In the genomic region with DNA sequence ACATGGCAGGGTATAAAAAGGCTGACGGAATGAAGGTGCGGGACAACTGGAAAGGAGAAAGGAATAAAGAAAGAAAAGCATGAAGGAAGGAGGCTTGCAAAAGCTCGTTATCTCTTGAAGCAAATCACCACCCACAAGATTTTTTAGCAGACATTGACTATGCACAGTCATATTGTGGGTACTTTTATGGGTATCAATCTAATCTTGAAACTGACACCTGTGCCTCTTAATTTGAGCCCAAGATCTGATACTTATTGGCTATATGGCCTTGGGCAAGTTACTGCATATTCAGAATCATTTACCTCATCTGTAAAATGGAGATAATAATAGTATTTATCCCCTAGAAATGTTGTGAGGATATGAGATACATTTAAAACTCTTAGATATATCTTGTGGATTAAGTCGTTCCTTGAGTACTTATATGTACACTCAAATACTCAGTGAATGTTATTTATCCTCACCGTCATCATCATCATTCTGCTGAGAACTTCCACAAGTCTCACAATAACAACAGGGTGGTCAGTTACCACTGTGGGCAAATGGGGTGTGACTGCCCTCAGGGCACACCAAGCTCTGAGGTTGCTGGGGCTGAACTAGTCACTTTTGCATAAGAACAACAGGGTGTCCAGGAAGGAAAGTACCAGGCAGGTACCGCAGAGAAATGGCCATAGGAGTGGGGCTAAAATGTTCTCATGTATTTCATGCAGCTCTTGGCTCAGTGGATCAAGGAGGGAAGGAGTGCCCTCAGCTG, we compare ENCODE assay signal across 2 cellular contexts.
A peak's percentile ranks its signal among the peaks of the same experiment; 100 is the strongest.
TF ChIP-seq lines count a peak whose summit lies in the region.

No MANE protein-coding gene starts in this region.

TF ChIP-seq in GM12878, 131 proteins besides CTCF, POLR2A, EP300 and RAD21:
- no peak for TF ChIP-seq ZNF687 (IDR thresholded peaks at IDR 0.05)
- TF ChIP-seq JUNB (IDR thresholded peaks at IDR 0.05) = peak; percentile 53

TF ChIP-seq in HepG2, 621 proteins besides CTCF, POLR2A, EP300 and RAD21:
- no peak for TF ChIP-seq TEAD2 (CRISPR knock-in tag; IDR thresholded peaks at IDR 0.05)
- no peak for TF ChIP-seq ZBTB33 (CRISPR knock-in tag; IDR thresholded peaks at IDR 0.05)
- TF ChIP-seq SP140L (CRISPR knock-in tag; IDR thresholded peaks at IDR 0.05; ENCODE audit: borderline replicate concordance) = no peak
- no peak for TF ChIP-seq ZNF782 (CRISPR knock-in tag; IDR thresholded peaks at IDR 0.05; ENCODE audit: borderline replicate concordance)
- TF ChIP-seq, protein P1, sequence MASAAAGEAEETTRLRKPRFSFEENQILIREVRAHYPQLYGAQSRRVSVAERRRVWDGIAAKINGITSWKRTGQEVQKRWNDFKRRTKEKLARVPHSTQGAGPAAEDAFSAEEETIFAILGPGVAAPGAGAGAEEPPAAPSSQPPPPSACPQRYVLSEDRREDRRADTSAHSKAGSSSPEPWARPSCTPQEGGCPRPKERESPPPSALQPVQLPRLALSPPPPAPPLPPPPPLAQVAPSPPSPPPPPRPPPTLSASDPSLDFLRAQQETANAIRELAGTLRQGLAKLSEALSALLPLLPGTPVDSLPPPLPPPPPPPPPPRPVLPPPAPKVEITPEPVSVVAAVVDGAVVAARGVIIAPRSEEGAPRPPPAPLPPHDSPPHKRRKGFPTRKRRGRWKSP (CRISPR knock-in tag; IDR thresholded peaks at IDR 0.05) = no peak
- no peak for TF ChIP-seq SMARCE1 (IDR thresholded peaks at IDR 0.05; ENCODE audit: borderline replicate concordance)
- no peak for TF ChIP-seq ELF3 (CRISPR knock-in tag; IDR thresholded peaks at IDR 0.05)
- no peak for TF ChIP-seq MATR3 (CRISPR knock-in tag; IDR thresholded peaks at IDR 0.05)
- TF ChIP-seq RAD51 (IDR thresholded peaks at IDR 0.05; ENCODE audit: borderline replicate concordance) = no peak
- TF ChIP-seq ZBTB49 (CRISPR knock-in tag; IDR thresholded peaks at IDR 0.05; ENCODE audit: borderline replicate concordance) = no peak
- no peak for TF ChIP-seq ZNF263 (CRISPR knock-in tag; IDR thresholded peaks at IDR 0.05)
- TF ChIP-seq ATRX (CRISPR knock-in tag; IDR thresholded peaks at IDR 0.05; ENCODE audit: borderline replicate concordance) = no peak
- no peak for TF ChIP-seq HOXA7 (CRISPR knock-in tag; IDR thresholded peaks at IDR 0.05)
- no peak for TF ChIP-seq BHLHE40 (IDR thresholded peaks at IDR 0.05; ENCODE audit: low read length)
- TF ChIP-seq KDM6A (CRISPR knock-in tag; IDR thresholded peaks at IDR 0.05; ENCODE audit: low read depth) = no peak
